Comparison of ENCODE assay signal across 8 cellular contexts in the genomic region with DNA sequence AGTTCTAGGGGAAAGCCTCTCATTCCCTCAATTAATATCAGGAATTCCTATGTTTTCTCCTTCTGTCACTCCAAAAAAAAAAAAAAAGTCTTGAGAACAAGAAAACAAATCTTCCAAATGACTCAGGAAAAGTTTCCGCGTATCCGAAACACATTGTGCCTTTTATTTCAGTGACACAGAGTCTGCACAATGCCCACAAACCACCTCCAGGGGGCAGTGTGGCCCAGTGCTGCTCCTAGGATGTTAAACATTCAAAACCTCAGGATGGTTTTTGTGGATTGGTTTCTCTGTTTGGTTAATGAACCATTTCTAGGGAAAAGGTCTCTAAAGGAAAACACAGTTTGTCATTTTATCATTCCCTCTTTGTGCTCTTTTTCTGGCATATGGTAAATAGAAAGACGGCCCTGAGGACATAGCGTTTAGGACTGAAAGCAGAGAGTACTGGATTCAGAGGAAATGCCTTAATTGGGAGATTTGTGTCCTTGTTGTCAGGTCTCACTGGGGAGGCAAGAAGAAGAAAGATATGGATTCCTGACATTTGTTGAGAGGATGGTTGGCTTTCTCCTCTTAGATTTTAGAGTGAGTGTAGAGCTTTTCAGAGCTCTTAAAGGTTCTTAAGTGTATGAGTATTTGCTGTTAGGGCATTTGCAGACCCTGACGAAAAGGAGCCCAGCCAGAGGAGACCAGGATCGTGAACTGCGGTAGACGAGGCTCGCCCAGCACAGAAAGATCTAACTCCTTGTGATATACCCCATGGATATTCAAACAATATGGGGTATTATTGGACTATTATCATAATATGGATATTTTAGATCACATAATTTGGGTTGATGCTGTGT.
DNase-seq lines count a peak whose midpoint lies in the region; ATAC-seq and TF ChIP-seq lines count a peak whose summit lies in the region.

No MANE protein-coding gene starts in this region.

- no peak for TF ChIP-seq POLR2A in esophagus muscularis mucosa (IDR thresholded peaks at IDR 0.05; ENCODE audit: low read depth)

- WGBS in esophagus muscularis mucosa, result 57% methylated on average over 10 of the region's 10 CpGs

- no peaks in the 10 kb centered on the region for H3K27me3 ChIP-seq in esophagus muscularis mucosa

- no peak overlapping the region for H3K4me3 ChIP-seq in AG09309 (ENCODE audit: control insufficient read depth, low read depth, low read length)
- peak overlapping the region in 3 of 4 donors; percentile 28 to 34 (median 33) for H3K4me3 ChIP-seq in esophagus muscularis mucosa

- H3K4me1 ChIP-seq in esophagus muscularis mucosa, result peaks cover 0 to 14% (median 8%) of the 10 kb centered on the region in 4 donors

- H3K36me3 ChIP-seq in esophagus muscularis mucosa, result no peaks in the 10 kb centered on the region

- peak; percentile 71 for ATAC-seq in GM18861 (IDR thresholded peaks at IDR 0.05; ENCODE audit: unreplicated experiment)
- ATAC-seq in HG03159 (IDR thresholded peaks at IDR 0.05; ENCODE audit: unreplicated experiment), result peak; percentile 92

- DNase-seq in AG09309 (ENCODE audit: low read depth) (peak; percentile 21), NOMO-1 treated with DMSO at 0.1 percent for 48 hours (lab: John Stamatoyannopoulos, UW; ENCODE audit: unreplicated experiment) (peak; percentile 15), activated T-cell treated with anti-CD3 and anti-CD28 coated beads for 4 hours (peak; percentile 52), esophagus muscularis mucosa (ENCODE audit: extremely low spot score) (peak; percentile 94), myocyte (ENCODE audit: low read depth) (peak; percentile 84)
- peak; percentile 16 to 31 for DNase-seq in stimulated activated CD8-positive, alpha-beta memory T cell treated with anti-CD3 and anti-CD28 coated beads, Interleukin-4, amount 100 ng/mL, for 4 hours (ENCODE audit: low read depth in 2 of 2, low spot score in 1 of 2)

- intact Hi-C loops in esophagus muscularis mucosa (cut with DNase I), result loop anchor here (2.0 to 10.0 kb wide), 3 partner anchors 232 to 510 kb away; partner anchors contain the start of gene CTSO

- no peaks in the 10 kb centered on the region for H3K9me3 ChIP-seq in esophagus muscularis mucosa

- TF ChIP-seq EP300 in esophagus muscularis mucosa (IDR thresholded peaks at IDR 0.05), result no peak

- H3K27ac ChIP-seq in esophagus muscularis mucosa (replicated peaks in 1 of 4), result peak overlapping the region in 3 of 4 donors; percentile 5 to 45 (median 24)

- peak; percentile 94 for TF ChIP-seq CTCF in AG09309 (IDR thresholded peaks at IDR 0.05; ENCODE audit: control insufficient read depth, insufficient read depth, low read depth, low read length, missing control alignments)
- peak; percentile 93 to 98 (median 93) for TF ChIP-seq CTCF in esophagus muscularis mucosa (IDR thresholded peaks at IDR 0.05)

Comparison
In these comparisons a context has a peak if more than half of its experiments do, and no peak if none do; other contexts are left out.
1. DNase-seq: peak in every context shown above with its lines; median percentile 94 in esophagus muscularis mucosa; 84 in myocyte; 52 in activated T-cell treated with anti-CD3 and anti-CD28 coated beads for 4 hours; 24 in stimulated activated CD8-positive, alpha-beta memory T cell treated with anti-CD3 and anti-CD28 coated beads, Interleukin-4, amount 100 ng/mL, for 4 hours; 21 in AG09309; 15 in NOMO-1 treated with DMSO at 0.1 percent for 48 hours.